In the genomic region with DNA sequence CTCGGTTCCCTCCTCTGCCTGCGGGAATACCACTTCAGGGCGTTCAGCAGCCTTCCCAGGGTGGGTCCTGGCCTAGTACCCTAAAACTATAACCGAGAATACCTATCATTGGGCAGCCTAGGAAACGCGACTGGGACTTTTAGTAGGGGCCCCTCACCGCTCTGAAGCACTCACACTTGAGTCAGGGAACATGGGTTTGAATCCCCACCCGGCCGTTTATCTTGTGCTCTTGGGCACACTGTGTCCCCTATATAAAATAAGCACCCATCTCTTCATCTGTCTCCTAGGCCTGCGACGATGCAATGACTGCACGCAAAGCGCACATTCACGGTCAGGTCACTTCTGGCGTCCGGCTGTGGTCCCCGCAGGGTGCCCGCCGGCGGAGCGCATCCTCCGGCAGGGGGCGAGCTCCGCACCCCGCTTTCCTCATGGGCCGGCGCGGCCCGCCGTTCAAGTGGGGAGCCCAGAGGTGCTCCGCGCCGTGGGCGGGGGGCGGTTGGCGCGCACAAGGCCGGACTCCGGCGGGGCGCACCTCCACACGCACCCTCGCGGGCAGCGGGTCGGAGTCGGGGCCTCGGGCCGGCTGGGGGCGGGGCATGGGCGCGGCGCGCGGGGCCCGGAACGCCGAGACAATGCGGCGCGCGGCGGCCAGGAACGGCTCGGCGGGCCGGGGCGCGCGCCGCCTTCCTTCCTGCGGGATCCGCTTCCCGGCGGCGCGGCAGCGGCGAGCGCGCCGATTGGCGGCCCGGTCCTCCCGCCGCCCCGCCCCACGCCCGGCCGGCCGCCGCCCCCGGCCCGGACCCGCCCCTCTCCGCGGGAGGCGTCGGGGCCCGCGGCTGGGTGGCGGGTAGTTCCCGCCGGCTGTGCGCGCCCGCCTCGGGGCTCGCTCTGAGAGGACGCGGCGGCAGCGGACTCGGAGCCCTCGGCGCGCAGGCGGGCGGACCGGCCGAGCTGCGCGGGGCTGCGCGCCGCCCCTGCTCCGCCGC, we compare ENCODE assay signal across 8 cellular contexts. TPM values are rescaled to one million over a fixed set of nuclear protein-coding genes. Genes with fewer than 3 reads are reported as not detected.
DNase-seq lines count a peak whose midpoint lies in the region; ATAC-seq and TF ChIP-seq lines count a peak whose summit lies in the region.

A gene (plus strand): TSS at position 850 of the 986 bp plus-strand sequence. CDS start 293 bp downstream, outside the sequence.

- H3K9me3 ChIP-seq in BLaER1 (no peaks in the 10 kb centered on the region), adrenal gland (replicated peaks in 1 of 3) (no peaks in the 10 kb centered on the region), heart left ventricle (no peaks in the 10 kb centered on the region)

- H3K4me3 Mint-ChIP-seq in osteocyte (ENCODE audit: unreplicated experiment), result peak within 1 kb of the TSS; percentile 91

- H3K4me3 ChIP-seq in BLaER1 (peak within 1 kb of the TSS; percentile 93), adrenal gland (peak within 1 kb of the TSS in 3 of 4 donors; percentile 11 to 78 (median 32)), heart left ventricle (peak within 1 kb of the TSS; percentile 60 to 99 (median 86))

- H3K27ac Mint-ChIP-seq in osteocyte (ENCODE audit: unreplicated experiment), result peak within 1 kb of the TSS; percentile 90

- peaks cover 41% of the 10 kb centered on the region for H3K4me1 ChIP-seq in BLaER1
- peaks cover 5 to 7% of the 10 kb centered on the region in 2 donors for H3K4me1 ChIP-seq in adrenal gland (replicated peaks in 1 of 2)
- peaks cover 0 to 40% (median 18%) of the 10 kb centered on the region in 12 donors for H3K4me1 ChIP-seq in heart left ventricle

- peaks cover 37% of the 10 kb centered on the region for H4K20me1 ChIP-seq in BLaER1

- H3K9me3 Mint-ChIP-seq in osteocyte (ENCODE audit: unreplicated experiment), result no peaks in the 10 kb centered on the region

- intact Hi-C loops in adrenal gland (cut with DNase I) (loop anchor here (10.0 kb wide), 1 partner anchor 129 kb away; no protein-coding TSS in a partner anchor), heart left ventricle (cut with DNase I) (loop anchor here in 9 of 10 donors (1.0 to 10.0 kb wide), 12 partner anchors 51 to 216 kb away; a partner anchor contains a TSS)

- H3K36me3 ChIP-seq in BLaER1 (no peaks in the 10 kb centered on the region), adrenal gland (replicated peaks in 1 of 2) (no peaks in the 10 kb centered on the region), heart left ventricle (no peaks in the 10 kb centered on the region)

- ATAC-seq in heart left ventricle, result peak; percentile 63 to 85 (median 82)

- no peaks in the 10 kb centered on the region for H3K27me3 ChIP-seq in BLaER1
- no peaks in the 10 kb centered on the region for H3K27me3 ChIP-seq in adrenal gland
- H3K27me3 ChIP-seq in heart left ventricle, result peaks cover 0 to 12% (median 0%) of the 10 kb centered on the region in 9 donors

- WGBS in adrenal gland, 4 donors, result 2 to 31% (median 13%) methylated on average over 8 to 128 of the region's 128 CpGs
- 3 to 11% (median 5%) methylated on average over 27 to 128 of the region's 128 CpGs for WGBS in heart left ventricle, 4 donors

- peak within 1 kb of the TSS; percentile 96 for H3K4me2 ChIP-seq in BLaER1

- TF ChIP-seq POLR2A in adrenal gland (IDR thresholded peaks at IDR 0.05) (peak in 1 of 2 donors; percentile 25), heart left ventricle (IDR thresholded peaks at IDR 0.05) (no peak)

- peaks cover 39% of the 10 kb centered on the region for H3K4me1 Mint-ChIP-seq in osteocyte (ENCODE audit: unreplicated experiment)

- peak within 1 kb of the TSS; percentile 92 for H3K27ac ChIP-seq in BLaER1
- peak within 1 kb of the TSS in 3 of 5 donors; percentile 19 to 91 (median 68) for H3K27ac ChIP-seq in adrenal gland
- peak within 1 kb of the TSS; percentile 56 to 94 (median 88) for H3K27ac ChIP-seq in heart left ventricle

- peak; percentile 24 to 78 (median 62) for TF ChIP-seq CTCF in adrenal gland (IDR thresholded peaks at IDR 0.05)
- peak; percentile 65 to 94 (median 82) for TF ChIP-seq CTCF in heart left ventricle (IDR thresholded peaks at IDR 0.05)
- peak; percentile 85 for TF ChIP-seq CTCF in osteocyte (IDR thresholded peaks at IDR 0.05)

- DNase-seq in GM19238 (ENCODE audit: insufficient read length, low spot score) (peak; percentile 62), HK-2 (ENCODE audit: unreplicated experiment) (peak; percentile 79), OCI-M1 (lab: John Stamatoyannopoulos, UW) (peak; percentile 39), adrenal gland (peak; percentile 43 to 68 (median 61)), heart left ventricle (peak; percentile 74 to 89 (median 77)), osteocyte (ENCODE audit: extremely low spot score, unreplicated experiment) (peak; percentile 88)
- no peak for DNase-seq in central memory CD4-positive, alpha-beta T cell

- peak within 1 kb of the TSS; percentile 91 for H3K9ac ChIP-seq in BLaER1

- H3K27me3 Mint-ChIP-seq in osteocyte (ENCODE audit: unreplicated experiment), result no peaks in the 10 kb centered on the region

- H3K36me3 Mint-ChIP-seq in osteocyte (ENCODE audit: unreplicated experiment), result peaks cover 5% of the 10 kb centered on the region

RNA-seq across cellular contexts. Expression of the gene that starts here (rescaled TPM):
- total RNA-seq in adrenal gland (10 to 100 TPM in 2 of 8 donors, 1 to 10 TPM in 6; 5.4 to 12.9 (median 8.4) TPM), heart left ventricle (10 to 100 TPM in 7 of 9 donors, 1 to 10 TPM in 2; 7.4 to 17.0 (median 12.9) TPM), osteocyte (91.0 and 94.7 TPM in 2 replicates)
- polyA plus RNA-seq in adrenal gland (10 to 100 TPM in 1 of 3 donors, 1 to 10 TPM in 2; 5.4 to 10.5 (median 7.8) TPM), heart left ventricle (1 to 10 TPM; 6.7 to 8.0 TPM)

Comparison
In these comparisons a context has a peak if more than half of its experiments do, and no peak if none do; other contexts are left out.
1. H3K4me3 ChIP-seq: peak in every context shown above with its lines; median percentile 93 in BLaER1; 86 in heart left ventricle; 32 in adrenal gland.